8 cellular contexts compared by ENCODE assay signal in the genomic region with DNA sequence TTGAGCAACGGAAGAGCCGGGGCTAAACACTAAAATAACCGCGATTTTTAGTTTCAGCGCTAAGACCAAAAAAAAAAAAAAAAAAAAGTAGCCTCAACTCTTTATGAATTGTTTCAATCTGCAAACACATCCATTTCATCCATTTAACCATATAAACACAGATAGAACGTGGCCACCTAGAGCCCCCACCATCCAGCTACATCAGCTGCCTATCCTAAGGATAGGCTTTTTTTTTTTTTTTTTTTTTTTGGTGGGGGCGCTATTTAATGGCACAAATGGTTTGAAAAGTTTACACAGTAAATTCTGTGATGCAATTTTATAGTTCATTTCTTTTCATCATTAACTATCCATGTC. TPM values are rescaled to one million over a fixed set of nuclear protein-coding genes. Genes with fewer than 3 reads are reported as not detected.
DNase-seq lines count a peak whose midpoint lies in the region; ATAC-seq and TF ChIP-seq lines count a peak whose summit lies in the region.

No MANE protein-coding gene starts in this region.

- H3K4me1 Mint-ChIP-seq in activated T-cell treated with anti-CD3 and anti-CD28 coated beads, Interleukin-2, amount 50 U/mL, for 24 hours (ENCODE audit: low read depth) = peaks cover 7% of the 10 kb centered on the region
- H3K4me1 Mint-ChIP-seq in MCF 10A (ENCODE audit: insufficient read depth, unreplicated experiment) (peaks cover 8% of the 10 kb centered on the region), natural killer cell (peaks cover 0 to 10% of the 10 kb centered on the region in 2 donors)

- CTCF ChIA-PET in MCF 10A (lab: Yijun Ruan, JAX) = interaction anchor here (0.6 kb wide), 1 partner anchor 274 kb away, joined by 4 read pairs; no protein-coding TSS in a partner anchor

- H3K27me3 Mint-ChIP-seq in activated T-cell treated with anti-CD3 and anti-CD28 coated beads, Interleukin-2, amount 50 U/mL, for 24 hours = peaks cover 54% of the 10 kb centered on the region
- peaks cover 41% of the 10 kb centered on the region for H3K27me3 Mint-ChIP-seq in MCF 10A (ENCODE audit: insufficient read depth, unreplicated experiment)
- peaks cover 4 to 19% of the 10 kb centered on the region in 2 donors for H3K27me3 Mint-ChIP-seq in natural killer cell (ENCODE audit: low read depth in 2 of 2)

- H3K27ac Mint-ChIP-seq in activated T-cell treated with anti-CD3 and anti-CD28 coated beads, Interleukin-2, amount 50 U/mL, for 24 hours = peak overlapping the region; percentile 86
- H3K27ac Mint-ChIP-seq in MCF 10A (ENCODE audit: low read depth, unreplicated experiment) (peak overlapping the region; percentile 87), natural killer cell (peak overlapping the region; percentile 73 to 91)

- H3K4me3 Mint-ChIP-seq in activated T-cell treated with anti-CD3 and anti-CD28 coated beads, Interleukin-2, amount 50 U/mL, for 24 hours = peak overlapping the region; percentile 88
- peak overlapping the region; percentile 83 for H3K4me3 Mint-ChIP-seq in MCF 10A (ENCODE audit: unreplicated experiment)
- peak overlapping the region; percentile 94 for H3K4me3 Mint-ChIP-seq in natural killer cell

- intact Hi-C loops in MCF 10A (cut with micrococcal nuclease) (no loop called here), natural killer cell (cut with micrococcal nuclease) (no loop called here), posterior vena cava (cut with DNase I) (no loop called here)

- TF ChIP-seq CTCF in MCF 10A (IDR thresholded peaks at IDR 0.05; ENCODE audit: unreplicated experiment) = no peak
- no peak for TF ChIP-seq CTCF in natural killer cell (IDR thresholded peaks at IDR 0.05)

- POLR2A ChIA-PET in MCF 10A (lab: Yijun Ruan, JAX) = interaction anchor here (0.7 to 1.8 kb wide), 3 partner anchors 19 to 141 kb away, joined by 3 to 4 read pairs (median 4); a partner anchor contains a TSS

- ATAC-seq in HG03432 (IDR thresholded peaks at IDR 0.05; ENCODE audit: unreplicated experiment) (peak; percentile 37), natural killer cell (peak in 2 of 3 donors; percentile 6 to 36)

- no peaks in the 10 kb centered on the region for H3K9me3 Mint-ChIP-seq in activated T-cell treated with anti-CD3 and anti-CD28 coated beads, Interleukin-2, amount 50 U/mL, for 24 hours
- H3K9me3 Mint-ChIP-seq in MCF 10A (ENCODE audit: unreplicated experiment) = no peaks in the 10 kb centered on the region
- no peaks in the 10 kb centered on the region for H3K9me3 Mint-ChIP-seq in natural killer cell

- BruUV-seq in MCF 10A (replicated peaks; lab: Mats Ljungman, UMichigan) = no TSS peak

- H3K36me3 Mint-ChIP-seq in activated T-cell treated with anti-CD3 and anti-CD28 coated beads, Interleukin-2, amount 50 U/mL, for 24 hours (ENCODE audit: low read depth) = peaks cover 25% of the 10 kb centered on the region
- peaks cover 14% of the 10 kb centered on the region for H3K36me3 Mint-ChIP-seq in MCF 10A (ENCODE audit: insufficient read depth, unreplicated experiment)
- no peaks in the 10 kb centered on the region for H3K36me3 Mint-ChIP-seq in natural killer cell

- no peak for DNase-seq in activated T-cell treated with anti-CD3 and anti-CD28 coated beads, Interleukin-2, amount 50 U/mL, for 24 hours
- no peak for DNase-seq in activated T-cell treated with anti-CD3 and anti-CD28 coated beads for 4 hours
- DNase-seq in MCF 10A (ENCODE audit: unreplicated experiment) = no peak
- no peak for DNase-seq in natural killer cell
- DNase-seq in SW 1271 (lab: John Stamatoyannopoulos, UW) = no peak
- no peak for DNase-seq in NCI-H345 treated with DMSO at 0.1 percent for 48 hours (lab: John Stamatoyannopoulos, UW; ENCODE audit: unreplicated experiment)
- no peak for DNase-seq in posterior vena cava (ENCODE audit: low spot score)

RNA-seq across cellular contexts. Expression of a gene that starts 0.5 kb away (rescaled TPM):
- 26.4 and 26.7 TPM in 2 replicates for total RNA-seq in MCF 10A (2022)
- 10 to 100 TPM; 24.3 to 30.4 (median 26.6) TPM for total RNA-seq in natural killer cell
- total RNA-seq in posterior vena cava = 10 to 100 TPM; 24.7 to 25.6 TPM
